Comparison of ENCODE assay signal across 13 cellular contexts in the genomic region with DNA sequence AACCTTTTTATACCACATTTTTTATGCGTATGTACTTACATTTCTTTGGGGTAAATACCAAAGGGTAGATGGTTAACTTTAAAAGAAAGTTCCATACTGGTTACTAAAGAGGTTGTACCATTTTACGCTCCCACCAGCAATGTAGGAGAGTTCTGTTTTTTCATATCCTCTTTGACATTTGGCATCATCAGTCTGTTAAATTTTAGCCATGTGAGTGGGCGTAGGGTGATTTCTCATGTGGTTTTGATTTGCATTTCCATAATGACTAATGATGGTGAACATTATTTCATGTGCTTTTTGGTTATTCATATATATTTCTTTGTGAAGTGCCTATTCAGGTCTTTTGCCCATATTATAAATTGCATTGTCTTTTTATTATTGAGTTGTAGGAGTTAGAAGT.
DNase-seq lines count a peak whose midpoint lies in the region; ATAC-seq and TF ChIP-seq lines count a peak whose summit lies in the region.
"Had no signal": no experiment of that assay in that cellular context is flagged by ENCODE, and none has a peak within 500 bp of the region (broad histone marks: within the 10 kb centered on the region; RNA-seq: fewer than 3 reads in every experiment).

No MANE protein-coding gene starts in this region.

- no peak overlapping the region for H3K27ac Mint-ChIP-seq in MCF 10A (ENCODE audit: low read depth, unreplicated experiment)
- H3K27ac Mint-ChIP-seq in stimulated activated naive CD8-positive, alpha-beta T cell treated with anti-CD3 and anti-CD28 coated beads, Interleukin-15, amount 100 ng/mL, for 72 hours = peak overlapping the region in 1 of 2 donors; percentile 24
- H3K27ac Mint-ChIP-seq: immature natural killer cell, neural progenitor cell had no signal

- whole genome bisulfite sequencing in mammary epithelial cell (ENCODE audit: low coverage, missing lambda C conversion rate) = 93% methylated on average over 3 of the region's 3 CpGs

- H3K4me3 Mint-ChIP-seq in MCF 10A (ENCODE audit: unreplicated experiment) = no peak overlapping the region
- peak overlapping the region in 1 of 2 donors; percentile 31 for H3K4me3 Mint-ChIP-seq in stimulated activated naive CD8-positive, alpha-beta T cell treated with anti-CD3 and anti-CD28 coated beads, Interleukin-15, amount 100 ng/mL, for 72 hours
- H3K4me3 Mint-ChIP-seq: immature natural killer cell, neural progenitor cell had no signal

- H3K27me3 ChIP-seq in mammary epithelial cell (ENCODE audit: insufficient read depth, low read length) (no peaks in the 10 kb centered on the region), H7 (ENCODE audit: control insufficient read depth, insufficient read depth, low read length) (no peaks in the 10 kb centered on the region)
- H3K27me3 ChIP-seq: neural progenitor cell had no signal

- in situ Hi-C loops in mammary epithelial cell (cut with MboI; ENCODE audit: low sequenced_read_pairs in 2 of 2) = no loop called here

- no peak overlapping the region for H3K9ac ChIP-seq in mammary epithelial cell (ENCODE audit: insufficient read depth, low read length)
- H3K9ac ChIP-seq: neural progenitor cell had no signal

- no peaks in the 10 kb centered on the region for H3K9me3 ChIP-seq in mammary epithelial cell (replicated peaks; ENCODE audit: insufficient read depth, low read length)

- intact Hi-C loops in mammary epithelial cell (cut with micrococcal nuclease) = no loop called here
- intact Hi-C loops in MCF 10A (cut with micrococcal nuclease) = no loop called here

- H3K4me1 Mint-ChIP-seq in MCF 10A (ENCODE audit: insufficient read depth, unreplicated experiment) = no peaks in the 10 kb centered on the region
- H3K4me1 Mint-ChIP-seq in stimulated activated naive CD8-positive, alpha-beta T cell treated with anti-CD3 and anti-CD28 coated beads, Interleukin-15, amount 100 ng/mL, for 72 hours = peaks cover 24% of the 10 kb centered on the region
- H3K4me1 Mint-ChIP-seq: immature natural killer cell had no signal

- H3K79me2 ChIP-seq in mammary epithelial cell (ENCODE audit: insufficient read depth, low read length) = no peaks in the 10 kb centered on the region

- ATAC-seq in HG02588 (IDR thresholded peaks at IDR 0.05; ENCODE audit: unreplicated experiment) (peak; percentile 75), HG03460 (IDR thresholded peaks at IDR 0.05; ENCODE audit: unreplicated experiment) (peak; percentile 94)
- ATAC-seq in stimulated activated naive CD8-positive, alpha-beta T cell treated with anti-CD3 and anti-CD28 coated beads, Interleukin-15, amount 100 ng/mL, for 72 hours = peak; percentile 81

- H3K36me3 ChIP-seq in mammary epithelial cell (ENCODE audit: insufficient read depth, low read length) (no peaks in the 10 kb centered on the region), H7 (replicated peaks; ENCODE audit: control insufficient read depth, insufficient read depth, low read length) (no peaks in the 10 kb centered on the region)
- H3K36me3 ChIP-seq: neural progenitor cell had no signal

- H3K27me3 Mint-ChIP-seq in MCF 10A (ENCODE audit: insufficient read depth, unreplicated experiment) = no peaks in the 10 kb centered on the region
- no peaks in the 10 kb centered on the region for H3K27me3 Mint-ChIP-seq in stimulated activated naive CD8-positive, alpha-beta T cell treated with anti-CD3 and anti-CD28 coated beads, Interleukin-15, amount 100 ng/mL, for 72 hours

- DNase-seq in mammary epithelial cell = peak; percentile 11
- DNase-seq in MCF 10A (ENCODE audit: unreplicated experiment) = no peak
- DNase-seq in stimulated activated naive CD8-positive, alpha-beta T cell treated with anti-CD3 and anti-CD28 coated beads, Interleukin-15, amount 100 ng/mL, for 72 hours = peak; percentile 32 to 35
- no peak for DNase-seq in H7
- DNase-seq in putamen (ENCODE audit: low spot score) = no peak
- no peak for DNase-seq in activated CD4-positive, alpha-beta T cell treated with anti-CD3 and anti-CD28 coated beads for 4 hours
- DNase-seq: activated naive CD4-positive, alpha-beta T cell treated with anti-CD3 and anti-CD28 coated beads, Interleukin-2, amount 50 U/mL, for 16 hours; effector memory CD4-positive, alpha-beta T cell; immature natural killer cell; NCI-H510A treated with DMSO at 0.1 percent for 48 hours had no signal

- H3K4me1 ChIP-seq in mammary epithelial cell (ENCODE audit: insufficient read depth, low read length) = no peaks in the 10 kb centered on the region
- H3K4me1 ChIP-seq: neural progenitor cell had no signal

- BruUV-seq in mammary epithelial cell (replicated peaks; lab: Mats Ljungman, UMichigan) (no TSS peak), MCF 10A (replicated peaks; lab: Mats Ljungman, UMichigan) (no TSS peak)

- no peak overlapping the region for H3K4me2 ChIP-seq in mammary epithelial cell (ENCODE audit: insufficient read depth, low read depth, low read length)
- H3K4me2 ChIP-seq: neural progenitor cell had no signal

- H3K9me3 Mint-ChIP-seq in MCF 10A (ENCODE audit: unreplicated experiment) = no peaks in the 10 kb centered on the region
- peaks cover 3 to 5% of the 10 kb centered on the region in 2 donors for H3K9me3 Mint-ChIP-seq in stimulated activated naive CD8-positive, alpha-beta T cell treated with anti-CD3 and anti-CD28 coated beads, Interleukin-15, amount 100 ng/mL, for 72 hours

- POLR2A ChIA-PET in MCF 10A (lab: Yijun Ruan, JAX) = no interaction called here

- H3K27ac ChIP-seq in mammary epithelial cell (ENCODE audit: insufficient read depth, low read depth, low read length) = no peak overlapping the region
- H3K27ac ChIP-seq: neural progenitor cell had no signal

- no peak overlapping the region for H3K4me3 ChIP-seq in mammary epithelial cell (replicated peaks in 1 of 3; ENCODE audit: insufficient read depth in 1 of 3, low read depth in 2 of 3, low read length in 3 of 3)
- no peak overlapping the region for H3K4me3 ChIP-seq in H7 (ENCODE audit: insufficient read depth, low read depth, low read length)
- H3K4me3 ChIP-seq: neural progenitor cell had no signal

- H4K20me1 ChIP-seq in mammary epithelial cell (ENCODE audit: insufficient read depth, low read length) = no peaks in the 10 kb centered on the region

- TF ChIP-seq CTCF in mammary epithelial cell (conservative IDR thresholded peaks at IDR 0.05 in 1 of 2, IDR thresholded peaks at IDR 0.05 in 1 of 2; ENCODE audit: extremely low read depth in 1 of 2, insufficient read depth in 1 of 2, low read depth in 1 of 2, low read length in 2 of 2) (no peak), MCF 10A (IDR thresholded peaks at IDR 0.05; ENCODE audit: unreplicated experiment) (no peak)

- dilution Hi-C loops in mammary epithelial cell (cut with HindIII; ENCODE audit: low sequenced_read_pairs) = no loop called here

- H3K36me3 Mint-ChIP-seq in MCF 10A (ENCODE audit: insufficient read depth, unreplicated experiment) = no peaks in the 10 kb centered on the region
- H3K36me3 Mint-ChIP-seq: immature natural killer cell had no signal

- no peak overlapping the region for H2AFZ ChIP-seq in mammary epithelial cell (ENCODE audit: low read depth, low read length)
- H2AFZ ChIP-seq: neural progenitor cell had no signal

- CTCF ChIA-PET in mammary epithelial cell (lab: Charles Lee; ENCODE audit: low non-redundant PET) (no interaction called here), MCF 10A (lab: Yijun Ruan, JAX) (no interaction called here)

Comparison
In these comparisons a context has a peak if more than half of its experiments do, and no peak if none do; other contexts are left out.
1. DNase-seq: peak in mammary epithelial cell (single experiment) and stimulated activated naive CD8-positive, alpha-beta T cell treated with anti-CD3 and anti-CD28 coated beads, Interleukin-15, amount 100 ng/mL, for 72 hours (2 of 2); none in MCF 10A (single experiment), H7 (single experiment), putamen (single experiment) and activated CD4-positive, alpha-beta T cell treated with anti-CD3 and anti-CD28 coated beads for 4 hours (0 of 2).
2. Peak in every context shown above with its lines, with median percentiles within 50 percentile points of each other: ATAC-seq.